Comparison of ENCODE assay signal across 27 cellular contexts in the genomic region with DNA sequence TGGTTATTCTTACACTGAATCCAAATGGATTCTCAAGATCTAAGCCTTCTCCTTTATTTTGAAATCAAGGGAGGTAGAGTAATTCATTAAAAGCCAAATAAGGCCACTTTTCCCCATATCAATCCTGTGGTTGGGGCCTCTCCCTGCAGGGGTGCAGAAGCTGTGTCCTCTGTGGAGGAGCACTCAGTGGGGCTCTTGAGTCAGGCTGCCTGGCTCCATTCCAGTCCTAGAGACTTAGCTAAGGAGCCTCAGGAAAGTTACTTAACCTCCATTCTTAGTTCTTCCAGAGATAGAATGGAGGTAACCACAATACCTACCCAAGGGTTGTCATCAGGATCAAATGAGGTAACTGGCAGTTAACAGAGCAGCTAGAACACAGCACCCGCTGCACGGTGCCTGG.
"Had no signal": no experiment of that assay in that cellular context is flagged by ENCODE, and none has a peak within 500 bp of the region (broad histone marks: within the 10 kb centered on the region; RNA-seq: fewer than 3 reads in every experiment).

No MANE protein-coding gene starts in this region.

- H3K27me3 ChIP-seq: hepatocyte, ovary, right atrium auricular region, right lobe of liver, stomach, testis, thyroid gland, uterus had no signal

- H3K9me3 ChIP-seq: heart right ventricle, mucosa of descending colon, right atrium auricular region, right lobe of liver, stomach, testis, thyroid gland, uterus had no signal

- FAIRE-seq: keratinocyte had no signal

- H3K4me2 ChIP-seq: hepatocyte, smooth muscle cell had no signal

- H3K36me3 ChIP-seq: heart right ventricle, ovary, right atrium auricular region, right lobe of liver, stomach, thyroid gland, uterus had no signal

- H3K27ac Mint-ChIP-seq: memory B cell; naive thymus-derived CD4-positive, alpha-beta T cell; natural killer cell treated with Interleukin-12 subunit alpha and Interleukin-12 subunit beta and Interleukin-15 and Interleukin-18, amount 100 ng/mL, for 72 hours; progenitor cell of endocrine pancreas; stimulated activated naive B cell treated with anti-CD40 and anti-IgM and Interleukin-4, amounts not matched to agents 10 μg/mL and 1 μg/mL and 100 μg/mL, for 72 hours had no signal

- H2AFZ ChIP-seq: hepatocyte had no signal

- H3K27ac ChIP-seq: heart right ventricle, hepatocyte, ovary, right atrium auricular region, right lobe of liver, stomach, testis, thyroid gland, uterus had no signal

- H3K4me1 ChIP-seq: heart right ventricle, right atrium auricular region, right lobe of liver, stomach, testis, thyroid gland, uterus had no signal

- H3K4me3 ChIP-seq: heart right ventricle, hepatocyte, lung, mucosa of descending colon, ovary, right atrium auricular region, right lobe of liver, smooth muscle cell, stomach, testis, thyroid gland, uterus had no signal

- DNase-seq: heart right ventricle; kidney glomerular epithelial cell; left cardiac atrium; midbrain; mucosa of descending colon; naive thymus-derived CD4-positive, alpha-beta T cell; ovary; right lobe of liver; stimulated activated CD4-positive, alpha-beta T cell treated with anti-CD3 and anti-CD28 coated beads, Interleukin-12 subunit alpha, Interleukin-12 subunit beta, amount 100 ng/mL, for 4 hours; stimulated activated CD4-positive, alpha-beta T cell treated with anti-CD3 and anti-CD28 coated beads, Interleukin-15, amount 100 ng/mL, for 24 hours; stimulated activated CD4-positive, alpha-beta T cell treated with anti-CD3 and anti-CD28 coated beads, Interleukin-2, amount 100 ng/mL, for 24 hours; stimulated activated CD4-positive, alpha-beta T cell treated with anti-CD3 and anti-CD28 coated beads, Interleukin-4, amount 100 ng/mL, for 1 hour; stimulated activated naive B cell treated with anti-CD40 and anti-IgM and Interleukin-4, amounts not matched to agents 10 μg/mL and 1 μg/mL and 100 μg/mL, for 72 hours; stimulated activated naive CD8-positive, alpha-beta T cell treated with anti-CD3 and anti-CD28 coated beads, Interleukin-15, Interleukin-2, amounts not matched to agents 100 U/mL and 50 U/mL, for 24 hours; stomach; testis; thyroid gland; trophoblast cell; uterus had no signal

- H3K27me3 Mint-ChIP-seq: memory B cell; natural killer cell treated with Interleukin-12 subunit alpha and Interleukin-12 subunit beta and Interleukin-15 and Interleukin-18, amount 100 ng/mL, for 72 hours; progenitor cell of endocrine pancreas had no signal

- H3K4me1 Mint-ChIP-seq: naive thymus-derived CD4-positive, alpha-beta T cell had no signal

- H3K4me3 Mint-ChIP-seq: memory B cell; naive thymus-derived CD4-positive, alpha-beta T cell; natural killer cell treated with Interleukin-12 subunit alpha and Interleukin-12 subunit beta and Interleukin-15 and Interleukin-18, amount 100 ng/mL, for 72 hours; stimulated activated naive B cell treated with anti-CD40 and anti-IgM and Interleukin-4, amounts not matched to agents 10 μg/mL and 1 μg/mL and 100 μg/mL, for 72 hours had no signal

- H3K36me3 Mint-ChIP-seq: memory B cell; naive thymus-derived CD4-positive, alpha-beta T cell; natural killer cell treated with Interleukin-12 subunit alpha and Interleukin-12 subunit beta and Interleukin-15 and Interleukin-18, amount 100 ng/mL, for 72 hours; stimulated activated naive B cell treated with anti-CD40 and anti-IgM and Interleukin-4, amounts not matched to agents 10 μg/mL and 1 μg/mL and 100 μg/mL, for 72 hours had no signal

- H3K79me2 ChIP-seq: hepatocyte had no signal
